ENCODE assay signal across 14 cellular contexts in genomic region chr3:12455740-12456139, GRCh38. TPM values are rescaled to one million over a fixed set of nuclear protein-coding genes. Genes with fewer than 3 reads are reported as not detected.
A peak's percentile ranks its signal among the peaks of the same experiment; 100 is the strongest.
DNase-seq lines count a peak whose midpoint lies in the region; ATAC-seq, FAIRE-seq and TF ChIP-seq lines count a peak whose summit lies in the region.
"Had no signal": no experiment of that assay in that cellular context is flagged by ENCODE, and none has a peak within 500 bp of the region (broad histone marks: within the 10 kb centered on the region; RNA-seq: fewer than 3 reads in every experiment).

No MANE protein-coding gene starts in this region.

- H3K79me1 ChIP-seq in H1 (ENCODE audit: low read depth, low read length), result no peaks in the 10 kb centered on the region

- H3K79me2 ChIP-seq in H1 (ENCODE audit: control insufficient read depth in 1 of 2, insufficient read depth in 2 of 2, low read length in 2 of 2), result no peaks in the 10 kb centered on the region

- no peaks in the 10 kb centered on the region for H3K9me3 ChIP-seq in H1 (ENCODE audit: insufficient read depth in 2 of 2, low read depth in 1 of 2, low read length in 1 of 2)
- H3K9me3 ChIP-seq: BLaER1, HAP-1 had no signal

- TF ChIP-seq RAD21 in H1 (IDR thresholded peaks at IDR 0.05 in 1 of 2, conservative IDR thresholded peaks at IDR 0.05 in 1 of 2; ENCODE audit: low read depth in 2 of 2, low read length in 2 of 2), result no peak

- H3K4me1 ChIP-seq in H1 (replicated peaks in 1 of 4; ENCODE audit: control insufficient read depth in 3 of 4, insufficient read depth in 4 of 4, low read length in 3 of 4), result no peaks in the 10 kb centered on the region; a peak in 1 of 7 replicates
- H3K4me1 ChIP-seq: BLaER1, HAP-1 had no signal

- H2BK20ac ChIP-seq in H1 (ENCODE audit: low read length), result no peak overlapping the region

- no peak overlapping the region for H4K5ac ChIP-seq in H1 (ENCODE audit: insufficient read length, low read depth, low read length)

- no peak overlapping the region for H4K91ac ChIP-seq in H1 (replicated peaks; ENCODE audit: insufficient read length, low read length)

- no peak for ATAC-seq in sciatic nerve

- intact Hi-C loops in sciatic nerve (cut with DNase I), result no loop called here

- TF ChIP-seq POLR2A in H1 (IDR thresholded peaks at IDR 0.05; ENCODE audit: control extremely low read depth in 1 of 2, low read depth in 2 of 2, low read length in 2 of 2) (no peak), GM12892 (IDR thresholded peaks at IDR 0.05; ENCODE audit: low read depth, low read length) (no peak)

- DNase-seq in activated effector memory CD4-positive, alpha-beta T cell treated with anti-CD3 and anti-CD28 coated beads, Interleukin-2, amount 50 U/mL, for 16 hours, result peak; percentile 34
- no peak for DNase-seq in activated effector memory CD4-positive, alpha-beta T cell treated with Interleukin-2 at 50 U/mL for 16 hours
- DNase-seq in H1 (ENCODE audit: low read depth in 1 of 2, low spot score in 2 of 2) (no peak), sciatic nerve (ENCODE audit: low spot score) (peak; percentile 42), anterior cingulate cortex (lab: John Stamatoyannopoulos, UW) (no peak), NCI-H2107 (lab: John Stamatoyannopoulos, UW) (no peak), GM12892 (ENCODE audit: insufficient read length) (no peak)
- DNase-seq: 8988T; CD4-positive, alpha-beta memory T cell; DMS153; DMS79; GDM1 had no signal

- H2BK12ac ChIP-seq in H1 (ENCODE audit: low read depth, low read length), result no peak overlapping the region

- H3K23ac ChIP-seq in H1 (ENCODE audit: insufficient read length), result no peak overlapping the region

- no peaks in the 10 kb centered on the region for H3K36me3 ChIP-seq in H1 (ENCODE audit: control insufficient read depth in 2 of 4, insufficient read depth in 4 of 4, low read length in 3 of 4)
- H3K36me3 ChIP-seq: BLaER1, HAP-1 had no signal

- H2BK120ac ChIP-seq in H1 (replicated peaks; ENCODE audit: low read depth, low read length), result no peak overlapping the region

- TF ChIP-seq CTCF in H1 (IDR thresholded peaks at IDR 0.05; ENCODE audit: control extremely low read depth in 1 of 3, insufficient read depth in 1 of 3, low read depth in 1 of 3, low read length in 3 of 3), result no peak

- H2AFZ ChIP-seq in H1 (ENCODE audit: low read length), result no peak overlapping the region

- no peaks in the 10 kb centered on the region for H3K27me3 ChIP-seq in H1 (replicated peaks in 1 of 4; ENCODE audit: control insufficient read depth in 3 of 4, extremely low read depth in 1 of 4, insufficient read depth in 3 of 4, low read length in 3 of 4)
- H3K27me3 ChIP-seq: BLaER1 had no signal

- no peak overlapping the region for H3K56ac ChIP-seq in H1 (replicated peaks; ENCODE audit: insufficient read length, low read depth, low read length)

- POLR2A ChIA-PET in H1 (lab: Charles Lee; ENCODE audit: partially characterized antibody), result interaction anchor here (1.6 kb wide), 1 partner anchor 28 kb away, joined by 7 read pairs; the partner anchor contains the start of gene TSEN2

- FAIRE-seq in H1 (lab: Jason Lieb, UNC) (no peak), GM12892 (lab: Jason Lieb, UNC) (no peak)

- H3K14ac ChIP-seq in H1 (ENCODE audit: insufficient read length), result no peak overlapping the region

- H3K4me3 ChIP-seq in H1 (ENCODE audit: extremely low read depth in 1 of 4, insufficient read depth in 2 of 4, low read depth in 3 of 4, low read length in 4 of 4), result no peak overlapping the region
- H3K4me3 ChIP-seq: BLaER1, HAP-1 had no signal

- H3K4me2 ChIP-seq in H1 (ENCODE audit: insufficient read depth in 1 of 2, low read depth in 2 of 2, low read length in 2 of 2), result no peak overlapping the region
- H3K4me2 ChIP-seq: BLaER1 had no signal

- no peak overlapping the region for H3K18ac ChIP-seq in H1 (ENCODE audit: extremely low read depth, low read length)

- H2BK5ac ChIP-seq in H1 (ENCODE audit: low read depth, low read length), result no peak overlapping the region

- WGBS in H1 (ENCODE audit: extremely low coverage in 1 of 2, insufficient coverage in 1 of 2, insufficient read length in 1 of 2, insufficient replicate concordance in 2 of 2, low coverage in 1 of 2, low lambda C conversion rate in 2 of 2, missing lambda C conversion rate in 1 of 2), 2 experiments, result 85% methylated on average over 7 of the region's 7 CpGs; no CpG with 5 or more reads in 1 of the 2 experiments

- H3K9ac ChIP-seq in H1 (replicated peaks in 1 of 4; ENCODE audit: extremely low read depth in 1 of 4, low read depth in 3 of 4, low read length in 3 of 4), result no peak overlapping the region
- H3K9ac ChIP-seq: BLaER1 had no signal

- no peak overlapping the region for H3K27ac ChIP-seq in H1 (ENCODE audit: low read depth, low read length)
- H3K27ac ChIP-seq: BLaER1 had no signal

- no peaks in the 10 kb centered on the region for H3K23me2 ChIP-seq in H1 (ENCODE audit: low read depth, low read length)

- peak overlapping the region; percentile 4; the same call in 1 of the 2 replicates for H4K8ac ChIP-seq in H1 (ENCODE audit: extremely low read depth, insufficient read depth, low read length)

- no peak overlapping the region for H2AK5ac ChIP-seq in H1 (ENCODE audit: low read depth, low read length)

- no peak overlapping the region for H2BK15ac ChIP-seq in H1 (ENCODE audit: low read length)

- H4K20me1 ChIP-seq in H1 (replicated peaks in 1 of 2; ENCODE audit: control insufficient read depth in 1 of 2, insufficient read depth in 2 of 2, low read length in 2 of 2), result no peaks in the 10 kb centered on the region
- H4K20me1 ChIP-seq: BLaER1 had no signal

- H3K4ac ChIP-seq in H1 (replicated peaks; ENCODE audit: insufficient read length, low read depth, low read length), result no peak overlapping the region

- no peak for TF ChIP-seq EP300 in H1 (IDR thresholded peaks at IDR 0.05; ENCODE audit: borderline replicate concordance in 1 of 2, low read depth in 2 of 2, low read length in 2 of 2)

- CTCF ChIA-PET in H1 (lab: Charles Lee; ENCODE audit: partially characterized antibody), result interaction anchor here (4.6 kb wide), 1 partner anchor 15 kb away, joined by 25 read pairs; no protein-coding TSS in a partner anchor

TF ChIP-seq in H1, 55 proteins besides CTCF, POLR2A, EP300 and RAD21 (continues in another document):
- TF ChIP-seq POLR2AphosphoS5 (IDR thresholded peaks at IDR 0.05; ENCODE audit: low read depth, low read length), result no peak

RNA-seq across cellular contexts. Expression of gene TSEN2, which starts 28.5 kb away (rescaled TPM):
- 22.4 and 22.6 TPM in 2 replicates for total RNA-seq in H1 (2021; fragmentation: NEBNext Ultra II Directional; extraction: Animal tissue kit (Norgen Biotek cat#: 25700))
- polyA plus RNA-seq in H1 (2011; rRNA removed), result 15.1 and 16.1 TPM in 2 replicates
- polyA plus RNA-seq in H1 (2011; cell fraction: cytosol; rRNA removed), result 19.9 TPM
- 25.3 TPM for polyA plus RNA-seq in H1 (2011; cell fraction: nucleus; rRNA removed)
- polyA plus RNA-seq in H1 (2012, experiment 1 of 2), result 18.6 to 29.2 TPM (median 20.1 TPM) in 4 replicates
- polyA plus RNA-seq in H1 (2012, experiment 2 of 2), result 3.7 TPM
- 12.7 TPM for polyA plus RNA-seq in H1 (2013, experiment 1 of 2)
- 13.0 TPM for polyA plus RNA-seq in H1 (2013, experiment 2 of 2)
- 24.3 and 25.5 TPM in 2 replicates for polyA minus RNA-seq in H1 (2011; rRNA and poly(A)+ RNA removed)
- polyA minus RNA-seq in H1 (2011; cell fraction: cytosol; rRNA and poly(A)+ RNA removed), result 17.8 TPM
- 34.5 TPM for polyA minus RNA-seq in H1 (2011; cell fraction: nucleus; rRNA and poly(A)+ RNA removed)
- total RNA-seq in sciatic nerve, result 22.2 TPM
- polyA plus RNA-seq in GM12892 (2012; ENCODE audit: missing spikeins), result 14.1 TPM

Comparison
In these comparisons a context has a peak if more than half of its experiments do, and no peak if none do; other contexts are left out.
1. DNase-seq: peak in activated effector memory CD4-positive, alpha-beta T cell treated with anti-CD3 and anti-CD28 coated beads, Interleukin-2, amount 50 U/mL, for 16 hours (single experiment) and sciatic nerve (single experiment); none in activated effector memory CD4-positive, alpha-beta T cell treated with Interleukin-2 at 50 U/mL for 16 hours (single experiment), H1 (0 of 2), anterior cingulate cortex (0 of 58), NCI-H2107 (single experiment) and GM12892 (single experiment).